Comparison of ENCODE assay signal across 1 cellular context in genomic region chr17:48626470-48627241, GRCh38.
TF ChIP-seq lines count a peak whose summit lies in the region.

No MANE protein-coding gene starts in this region.

TF ChIP-seq in IMR-90, 13 proteins besides CTCF, POLR2A, EP300 and RAD21 (continued from another document):
- TF ChIP-seq, protein P1, sequence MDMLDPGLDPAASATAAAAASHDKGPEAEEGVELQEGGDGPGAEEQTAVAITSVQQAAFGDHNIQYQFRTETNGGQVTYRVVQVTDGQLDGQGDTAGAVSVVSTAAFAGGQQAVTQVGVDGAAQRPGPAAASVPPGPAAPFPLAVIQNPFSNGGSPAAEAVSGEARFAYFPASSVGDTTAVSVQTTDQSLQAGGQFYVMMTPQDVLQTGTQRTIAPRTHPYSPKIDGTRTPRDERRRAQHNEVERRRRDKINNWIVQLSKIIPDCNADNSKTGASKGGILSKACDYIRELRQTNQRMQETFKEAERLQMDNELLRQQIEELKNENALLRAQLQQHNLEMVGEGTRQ (IDR thresholded peaks at IDR 0.05; ENCODE audit: low read depth, low read length), result no peak
- TF ChIP-seq CEBPB (IDR thresholded peaks at IDR 0.05; ENCODE audit: low read depth, low read length), result peak; percentile 65
- no peak for TF ChIP-seq NFE2L2 (IDR thresholded peaks at IDR 0.05; ENCODE audit: low read depth, low read length)
- TF ChIP-seq MAFK (IDR thresholded peaks at IDR 0.05; ENCODE audit: low read depth, low read length), result no peak
